Comparison of ENCODE assay signal across 8 cellular contexts in the genomic region with DNA sequence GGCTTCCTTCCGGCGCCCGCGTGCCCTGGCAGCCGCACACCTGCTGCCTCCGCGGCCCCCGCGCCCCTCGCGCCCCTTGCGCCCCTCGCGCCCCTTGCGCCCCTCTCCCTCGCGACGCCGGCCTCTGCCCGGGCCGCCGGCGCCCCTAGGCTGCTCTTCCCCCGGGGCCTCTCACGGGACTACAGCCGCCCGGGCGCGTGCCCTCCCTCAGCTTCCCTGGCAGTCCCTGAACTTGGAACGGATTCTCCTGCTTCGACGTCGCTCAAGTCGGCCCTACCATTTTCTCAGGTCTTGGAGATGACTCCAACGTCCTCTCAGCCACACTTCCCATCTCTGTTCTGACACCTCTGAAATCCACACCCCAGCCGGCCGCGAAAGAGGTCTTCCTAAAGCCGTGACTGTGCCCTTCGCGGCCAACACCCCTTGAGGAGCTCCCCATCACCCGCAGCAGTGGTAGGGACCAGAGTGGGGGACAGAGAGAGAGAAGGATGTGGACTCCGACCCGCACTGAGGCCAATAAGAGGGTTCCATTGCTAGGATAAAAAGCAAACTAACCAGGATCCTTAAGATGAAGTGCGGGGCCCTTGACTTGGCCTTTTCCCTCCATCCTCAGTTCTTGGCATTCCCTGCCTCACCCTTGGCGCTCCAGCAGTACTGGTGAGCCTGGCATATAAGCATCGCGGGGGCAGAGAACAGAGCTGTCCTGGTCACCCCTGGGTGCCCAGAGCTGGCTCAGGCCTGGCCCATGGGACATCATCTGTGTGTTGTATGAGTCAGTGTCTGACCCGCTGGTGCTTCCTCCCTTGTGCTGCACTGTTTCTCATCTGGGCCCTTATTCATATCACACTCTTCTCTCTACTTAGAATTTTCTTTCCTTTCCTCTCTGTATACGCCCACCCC. TPM values are rescaled to one million over a fixed set of nuclear protein-coding genes. Genes with fewer than 3 reads are reported as not detected.
DNase-seq lines count a peak whose midpoint lies in the region; ATAC-seq and TF ChIP-seq lines count a peak whose summit lies in the region.

No MANE protein-coding gene starts in this region.

- H3K4me1 ChIP-seq in lower lobe of right lung (peaks cover 8% of the 10 kb centered on the region), upper lobe of left lung (peaks cover 7 to 25% (median 15%) of the 10 kb centered on the region in 4 donors)

- intact Hi-C loops in lower lobe of right lung (cut with DNase I), result no loop called here

- H3K9me3 ChIP-seq in lower lobe of right lung (no peaks in the 10 kb centered on the region), upper lobe of left lung (no peaks in the 10 kb centered on the region)

- no peak for TF ChIP-seq EP300 in upper lobe of left lung (IDR thresholded peaks at IDR 0.05)

- H3K36me3 ChIP-seq in lower lobe of right lung, result no peaks in the 10 kb centered on the region
- no peaks in the 10 kb centered on the region for H3K36me3 ChIP-seq in upper lobe of left lung

- in situ Hi-C loops in astrocyte of the cerebellum (cut with HindIII; ENCODE audit: low sequenced_read_pairs), result no loop called here

- H3K27ac ChIP-seq in lower lobe of right lung (no peak overlapping the region), upper lobe of left lung (peak overlapping the region in 1 of 4 donors; percentile 55)

- H3K4me3 ChIP-seq in astrocyte of the cerebellum (ENCODE audit: low read depth, low read length) (peak overlapping the region; percentile 57), lower lobe of right lung (peak overlapping the region; percentile 78), upper lobe of left lung (peak overlapping the region in 3 of 4 donors; percentile 84 to 97 (median 94))

- peak; percentile 57 for DNase-seq in COLO668 (lab: John Stamatoyannopoulos, UW; ENCODE audit: unreplicated experiment)
- no peak for DNase-seq in astrocyte of the cerebellum (ENCODE audit: low read depth)
- DNase-seq in lower lobe of right lung, result no peak
- no peak for DNase-seq in upper lobe of left lung
- DNase-seq in SKM-1 (lab: John Stamatoyannopoulos, UW; ENCODE audit: unreplicated experiment), result no peak
- DNase-seq in T-helper 9 cell, result no peak

- TF ChIP-seq CTCF in astrocyte of the cerebellum (IDR thresholded peaks at IDR 0.05; ENCODE audit: low read depth, low read length, missing control alignments) (no peak), lower lobe of right lung (IDR thresholded peaks at IDR 0.05) (no peak), upper lobe of left lung (IDR thresholded peaks at IDR 0.05) (no peak)

- H3K27me3 ChIP-seq in lower lobe of right lung (ENCODE audit: low read depth), result no peaks in the 10 kb centered on the region
- H3K27me3 ChIP-seq in upper lobe of left lung, result no peaks in the 10 kb centered on the region

- WGBS in upper lobe of left lung, 2 donors, result 44 to 75% methylated on average over 17 to 27 of the region's 50 CpGs

- TF ChIP-seq POLR2A in upper lobe of left lung (IDR thresholded peaks at IDR 0.05), result no peak

- ATAC-seq in HG03354 (IDR thresholded peaks at IDR 0.05; ENCODE audit: poor library complexity, severe bottlenecking, unreplicated experiment) (peak; percentile 2), lower lobe of right lung (no peak), upper lobe of left lung (ENCODE audit: low FRiP score in 2 of 2) (no peak), GM18511 (IDR thresholded peaks at IDR 0.05; ENCODE audit: unreplicated experiment) (no peak)

RNA-seq across cellular contexts. Expression of gene GARNL3, which starts 38.6 kb away (rescaled TPM):
- total RNA-seq in lower lobe of right lung (7.8 TPM), upper lobe of left lung (10 to 100 TPM in 2 of 6 donors, 1 to 10 TPM in 4; 3.1 to 37.7 (median 7.0) TPM)
